Comparison of ENCODE assay signal across 24 cellular contexts in the genomic region with DNA sequence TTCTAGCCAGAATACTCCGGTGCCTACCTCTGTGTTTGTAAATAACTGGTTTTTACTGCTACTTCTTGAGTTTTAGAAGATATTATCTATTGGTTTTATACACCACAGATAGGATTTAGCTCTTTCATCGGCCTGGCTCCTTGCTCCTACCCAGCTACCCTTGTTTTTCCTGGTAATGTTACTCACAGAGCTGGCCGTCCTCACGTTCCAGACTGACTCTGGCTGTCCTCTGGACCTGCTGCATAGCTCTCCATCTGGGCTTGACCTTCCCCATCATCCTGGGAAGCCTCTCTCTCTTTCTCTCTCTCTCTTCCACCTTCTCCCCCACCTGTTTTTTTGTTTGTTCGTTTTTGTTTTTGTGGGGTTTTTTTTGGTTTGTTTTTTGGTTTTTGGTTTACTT. TPM values are rescaled to one million over a fixed set of nuclear protein-coding genes. Genes with fewer than 3 reads are reported as not detected.
DNase-seq lines count a peak whose midpoint lies in the region; ATAC-seq and TF ChIP-seq lines count a peak whose summit lies in the region.
"Had no signal": no experiment of that assay in that cellular context is flagged by ENCODE, and none has a peak within 500 bp of the region (broad histone marks: within the 10 kb centered on the region; RNA-seq: fewer than 3 reads in every experiment).

No MANE protein-coding gene starts in this region.

- no peaks in the 10 kb centered on the region for H3K9me3 Mint-ChIP-seq in type B pancreatic cell
- H3K9me3 Mint-ChIP-seq in neural progenitor cell, result no peaks in the 10 kb centered on the region
- H3K9me3 Mint-ChIP-seq: CD14-positive monocyte, GM23338 had no signal

- H3K27ac ChIP-seq in heart right ventricle (peak overlapping the region in 8 of 10 donors; percentile 8 to 73 (median 52)), caudate nucleus (ENCODE audit: low read depth, low read length) (peak overlapping the region; percentile 8), mesenchymal stem cell (ENCODE audit: low read length, poor library complexity, severe bottlenecking) (no peak overlapping the region), neural progenitor cell (no peak overlapping the region), RWPE1 (no peak overlapping the region)
- H3K27ac ChIP-seq: suprapubic skin had no signal

- ATAC-seq in heart right ventricle (peak in 2 of 8 donors; percentile 40 to 50), Right ventricle myocardium superior (ENCODE audit: poor library complexity) (no peak)
- ATAC-seq: GM23338, left lung had no signal

- H3K4me2 ChIP-seq in mesenchymal stem cell (ENCODE audit: low read length, poor library complexity, severe bottlenecking), result no peak overlapping the region
- H3K4me2 ChIP-seq in neural progenitor cell, result no peak overlapping the region

- peaks cover 24% of the 10 kb centered on the region for H4K20me1 ChIP-seq in neural progenitor cell (ENCODE audit: low read depth)

- H3K4me3 ChIP-seq in heart right ventricle (no peak overlapping the region), mesenchymal stem cell (ENCODE audit: insufficient read depth in 1 of 2, low read depth in 1 of 2, low read length in 2 of 2) (no peak overlapping the region), neural progenitor cell (no peak overlapping the region)
- H3K4me3 ChIP-seq: adrenal gland, GM23338, left lung, suprapubic skin had no signal

- H3K4me1 ChIP-seq in heart right ventricle (peaks cover 44 to 100% (median 87%) of the 10 kb centered on the region in 9 donors), mesenchymal stem cell (ENCODE audit: control insufficient read depth, insufficient read depth, low read depth, low read length) (peaks cover 24% of the 10 kb centered on the region), neural progenitor cell (peaks cover 56% of the 10 kb centered on the region)

- H3K9me3 ChIP-seq in heart right ventricle, result no peaks in the 10 kb centered on the region
- no peaks in the 10 kb centered on the region for H3K9me3 ChIP-seq in mesenchymal stem cell (ENCODE audit: control insufficient read depth, low read length)
- H3K9me3 ChIP-seq in neural progenitor cell (ENCODE audit: low read depth), result no peaks in the 10 kb centered on the region
- H3K9me3 ChIP-seq: adrenal gland, left lung, suprapubic skin had no signal

- intact Hi-C loops in heart right ventricle (cut with DNase I) (loop anchor here in 2 of 10 donors (1.0 to 10.0 kb wide), 2 partner anchors 49 to 93 kb away; partner anchors contain the start of gene MPRIP (in 1 of the 2)), Right ventricle myocardium superior (cut with DNase I) (no loop called here)

- 41 to 51% methylated on average over 5 of the region's 5 CpGs for WGBS in heart right ventricle, 2 donors
- WGBS in mesenchymal stem cell, result 97% methylated on average over 4 of the region's 5 CpGs

- no peak overlapping the region for H3K4ac ChIP-seq in mesenchymal stem cell (ENCODE audit: low read depth in 1 of 2, low read length in 2 of 2)

- H4K91ac ChIP-seq in mesenchymal stem cell (ENCODE audit: low read length), result no peak overlapping the region

- H3K23ac ChIP-seq in mesenchymal stem cell (ENCODE audit: low read length in 2 of 2), result no peak overlapping the region

- POLR2A ChIA-PET in RWPE1 (lab: Yijun Ruan, JAX; ENCODE audit: low non-redundant PET), result interaction anchor here (0.7 kb wide), 1 partner anchor 558 kb away, joined by 3 read pairs; no protein-coding TSS in a partner anchor

- H2AK5ac ChIP-seq in mesenchymal stem cell (ENCODE audit: low read length, severe bottlenecking), result no peak overlapping the region

- no peak overlapping the region for H2BK15ac ChIP-seq in mesenchymal stem cell (ENCODE audit: low read depth, poor library complexity, severe bottlenecking)

- H3K27me3 ChIP-seq in heart right ventricle (no peaks in the 10 kb centered on the region), mesenchymal stem cell (ENCODE audit: control insufficient read depth in 1 of 2, insufficient read depth in 1 of 2, low read length in 2 of 2) (no peaks in the 10 kb centered on the region), neural progenitor cell (no peaks in the 10 kb centered on the region)
- H3K27me3 ChIP-seq: adrenal gland, left lung, suprapubic skin had no signal

- H3K27ac Mint-ChIP-seq in type B pancreatic cell, result peak overlapping the region; percentile 35
- no peak overlapping the region for H3K27ac Mint-ChIP-seq in neural progenitor cell
- H3K27ac Mint-ChIP-seq: CD14-positive monocyte had no signal

- H3K27me3 Mint-ChIP-seq in type B pancreatic cell, result no peaks in the 10 kb centered on the region
- H3K27me3 Mint-ChIP-seq in neural progenitor cell (ENCODE audit: insufficient read depth, low read depth), result peaks cover 6% of the 10 kb centered on the region

- TF ChIP-seq CTCF in heart right ventricle (IDR thresholded peaks at IDR 0.05) (no peak), type B pancreatic cell (conservative IDR thresholded peaks at IDR 0.05) (no peak), neural progenitor cell (IDR thresholded peaks at IDR 0.05) (no peak), RWPE1 (conservative IDR thresholded peaks at IDR 0.05; ENCODE audit: low read depth) (no peak)

- no peak overlapping the region for H2AFZ ChIP-seq in mesenchymal stem cell (ENCODE audit: low read depth, low read length)
- H2AFZ ChIP-seq in neural progenitor cell (replicated peaks), result no peak overlapping the region
- H2AFZ ChIP-seq: GM23338 had no signal

- no peak overlapping the region for H2BK120ac ChIP-seq in mesenchymal stem cell (ENCODE audit: low read depth, low read length)

- H3F3A ChIP-seq in neural progenitor cell (ENCODE audit: low read depth), result peaks cover 11% of the 10 kb centered on the region

- peaks cover 55% of the 10 kb centered on the region for H3K4me1 Mint-ChIP-seq in type B pancreatic cell (ENCODE audit: unreplicated experiment)
- H3K4me1 Mint-ChIP-seq in neural progenitor cell, result peaks cover 28% of the 10 kb centered on the region

- H3K36me3 ChIP-seq in heart right ventricle, result peaks cover 0 to 37% (median 0%) of the 10 kb centered on the region in 9 donors
- H3K36me3 ChIP-seq in mesenchymal stem cell (ENCODE audit: control insufficient read depth in 1 of 2, insufficient read depth in 2 of 2, low read depth in 1 of 2, low read length in 2 of 2), result peaks cover 31 to 43% of the 10 kb centered on the region in 2 experiments
- H3K36me3 ChIP-seq in neural progenitor cell, result no peaks in the 10 kb centered on the region
- H3K36me3 ChIP-seq: suprapubic skin had no signal

- no peak overlapping the region for H3K14ac ChIP-seq in mesenchymal stem cell (ENCODE audit: low read length in 2 of 2)

- H2BK5ac ChIP-seq in mesenchymal stem cell (ENCODE audit: low read depth, low read length, poor library complexity, severe bottlenecking), result no peak overlapping the region

- CTCF ChIA-PET in RWPE1 (lab: Yijun Ruan, JAX), result no interaction called here

- no peak overlapping the region for H3K18ac ChIP-seq in mesenchymal stem cell (ENCODE audit: low read depth in 1 of 2, low read length in 2 of 2)

- H3K79me1 ChIP-seq in mesenchymal stem cell (replicated peaks; ENCODE audit: low read length, poor library complexity, severe bottlenecking), result peaks cover 47% of the 10 kb centered on the region

- peak overlapping the region; percentile 12 for H3K9ac ChIP-seq in mesenchymal stem cell (ENCODE audit: low read length)
- H3K9ac ChIP-seq in neural progenitor cell, result no peak overlapping the region

- H2BK12ac ChIP-seq in mesenchymal stem cell (ENCODE audit: low read length in 2 of 2), result no peak overlapping the region

- H3K4me3 Mint-ChIP-seq in type B pancreatic cell (no peak overlapping the region), neural progenitor cell (no peak overlapping the region)
- H3K4me3 Mint-ChIP-seq: CD14-positive monocyte, GM23338 had no signal

- H3K79me2 ChIP-seq in neural progenitor cell (ENCODE audit: low read depth), result peaks cover 21% of the 10 kb centered on the region

- DNase-seq in heart right ventricle (no peak), Right ventricle myocardium superior (no peak), caudate nucleus (lab: John Stamatoyannopoulos, UW) (no peak), mesenchymal stem cell (no peak), type B pancreatic cell (ENCODE audit: extremely low spot score, unreplicated experiment) (no peak), neural progenitor cell (ENCODE audit: low spot score) (no peak), NCI-H1436 (lab: John Stamatoyannopoulos, UW) (no peak), RWPE1 (ENCODE audit: low spot score) (no peak)
- DNase-seq: ACHN, activated gamma-delta T cell, adrenal gland, DMS53, GF-D8, KBM-7, left lung, MV-4-11, NCI-H187 treated with DMSO at 0.1 percent for 48 hours, NCI-H2227 treated with DMSO at 0.1 percent for 48 hours, NCI-H748 treated with DMSO at 0.1 percent for 48 hours, nucleus accumbens, SIG-M5 had no signal

- H3K36me3 Mint-ChIP-seq in type B pancreatic cell (peaks cover 18% of the 10 kb centered on the region), neural progenitor cell (peaks cover 11% of the 10 kb centered on the region)

- no peak overlapping the region for H4K8ac ChIP-seq in mesenchymal stem cell (ENCODE audit: low read length)

RNA-seq across cellular contexts. Expression of gene MPRIP, which starts 51.5 kb away (rescaled TPM):
- total RNA-seq in heart right ventricle (100 to 1,000 TPM; 252 to 409 (median 329) TPM), Right ventricle myocardium superior (280 TPM), type B pancreatic cell (ENCODE audit: low replicate concordance) (275 and 367 TPM in 2 replicates), neural progenitor cell (ENCODE audit: low replicate concordance) (42.1 and 65.0 TPM in 2 replicates)
- polyA plus RNA-seq in heart right ventricle, result 100 to 1,000 TPM; 225 to 329 TPM
- polyA plus RNA-seq in mesenchymal stem cell (2013, experiment 1 of 2), result 112 TPM
- 112 TPM for polyA plus RNA-seq in mesenchymal stem cell (2013, experiment 2 of 2)

Comparison
In these comparisons a context has a peak if more than half of its experiments do, and no peak if none do; other contexts are left out.
1. H3K27ac ChIP-seq: peak in heart right ventricle (8 of 10) and caudate nucleus (single experiment); none in mesenchymal stem cell (single experiment), neural progenitor cell (single experiment) and RWPE1 (single experiment).